8 cellular contexts compared by ENCODE assay signal in the genomic region with DNA sequence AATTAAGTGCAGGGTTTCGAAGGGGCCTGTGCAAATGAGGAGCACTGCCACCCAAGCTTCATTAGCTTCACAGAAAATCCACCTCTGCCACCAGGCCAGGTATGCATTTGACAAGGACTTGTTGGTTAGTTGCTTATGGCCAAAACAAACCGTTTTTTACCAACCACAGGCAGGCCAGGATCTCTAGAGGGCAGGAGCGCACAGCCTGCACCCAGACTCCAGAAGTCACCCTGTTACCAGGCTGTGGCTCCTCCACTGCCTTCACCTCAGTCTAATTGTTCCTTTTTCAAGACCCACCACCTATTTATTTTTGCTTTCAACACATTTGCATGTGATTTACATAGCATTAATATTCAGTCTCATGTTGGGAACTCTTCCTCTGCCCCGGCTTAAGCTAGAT.
DNase-seq lines count a peak whose midpoint lies in the region; ATAC-seq and TF ChIP-seq lines count a peak whose summit lies in the region.

No MANE protein-coding gene starts in this region.

- peaks cover 15% of the 10 kb centered on the region for H3K4me1 Mint-ChIP-seq in activated naive CD4-positive, alpha-beta T cell treated with anti-CD3 and anti-CD28 coated beads, Interleukin-2, amount 10 ng/mL, durations not matched to agents 7 days and 5 days

- TF ChIP-seq CTCF in coronary artery (IDR thresholded peaks at IDR 0.05) = no peak

- H3K27ac ChIP-seq in coronary artery = no peak overlapping the region

- CTCF ChIA-PET in activated naive CD4-positive, alpha-beta T cell treated with anti-CD3 and anti-CD28 coated beads, Interleukin-2, amount 10 ng/mL, durations not matched to agents 7 days and 5 days (lab: Charles Lee) = interaction anchor here (0.7 to 1.1 kb wide), 2 partner anchors 13 to 37 kb away, joined by 3 to 4 read pairs; no protein-coding TSS in a partner anchor

- no peak overlapping the region for H3K4me3 Mint-ChIP-seq in activated naive CD4-positive, alpha-beta T cell treated with anti-CD3 and anti-CD28 coated beads, Interleukin-2, amount 10 ng/mL, durations not matched to agents 7 days and 5 days

- DNase-seq in activated naive CD4-positive, alpha-beta T cell treated with anti-CD3 and anti-CD28 coated beads, Interleukin-2, amount 10 ng/mL, durations not matched to agents 7 days and 5 days = no peak
- no peak for DNase-seq in activated naive CD4-positive, alpha-beta T cell treated with anti-CD3 and anti-CD28 coated beads, Interleukin-2, amount 50 U/mL, for 16 hours
- DNase-seq in NCI-H1694 (lab: John Stamatoyannopoulos, UW) = peak; percentile 21
- DNase-seq in dermis blood vessel endothelial cell = peak; percentile 50
- peak in 6 of 10 donors; percentile 38 to 91 (median 62) for DNase-seq in posterior cingulate gyrus
- DNase-seq in NCI-H510A treated with DMSO at 0.1 percent for 48 hours (lab: John Stamatoyannopoulos, UW) = no peak
- no peak for DNase-seq in coronary artery (ENCODE audit: low spot score)

- no peaks in the 10 kb centered on the region for H3K36me3 Mint-ChIP-seq in activated naive CD4-positive, alpha-beta T cell treated with anti-CD3 and anti-CD28 coated beads, Interleukin-2, amount 10 ng/mL, durations not matched to agents 7 days and 5 days

- H3K9me3 Mint-ChIP-seq in activated naive CD4-positive, alpha-beta T cell treated with anti-CD3 and anti-CD28 coated beads, Interleukin-2, amount 10 ng/mL, durations not matched to agents 7 days and 5 days = no peaks in the 10 kb centered on the region

- no peak for ATAC-seq in HG02588 (IDR thresholded peaks at IDR 0.05; ENCODE audit: unreplicated experiment)

- no peak overlapping the region for H3K4me3 ChIP-seq in coronary artery

- intact Hi-C loops in posterior cingulate gyrus (cut with DNase I) = no loop called here

- peak overlapping the region; percentile 11 for H3K27ac Mint-ChIP-seq in activated naive CD4-positive, alpha-beta T cell treated with anti-CD3 and anti-CD28 coated beads, Interleukin-2, amount 10 ng/mL, durations not matched to agents 7 days and 5 days

- peaks cover 100% of the 10 kb centered on the region for H3K27me3 Mint-ChIP-seq in activated naive CD4-positive, alpha-beta T cell treated with anti-CD3 and anti-CD28 coated beads, Interleukin-2, amount 10 ng/mL, durations not matched to agents 7 days and 5 days

Comparison
In these comparisons a context has a peak if more than half of its experiments do, and no peak if none do; other contexts are left out.
1. DNase-seq: peak in NCI-H1694 (single experiment), dermis blood vessel endothelial cell (single experiment) and posterior cingulate gyrus (6 of 10); none in activated naive CD4-positive, alpha-beta T cell treated with anti-CD3 and anti-CD28 coated beads, Interleukin-2, amount 10 ng/mL, durations not matched to agents 7 days and 5 days (single experiment), activated naive CD4-positive, alpha-beta T cell treated with anti-CD3 and anti-CD28 coated beads, Interleukin-2, amount 50 U/mL, for 16 hours (single experiment), NCI-H510A treated with DMSO at 0.1 percent for 48 hours (single experiment) and coronary artery (single experiment).